17 cellular contexts compared by ENCODE assay signal in genomic region chr11:116473236-116473769, GRCh38.
DNase-seq lines count a peak whose midpoint lies in the region; TF ChIP-seq lines count a peak whose summit lies in the region.
"Had no signal": no experiment of that assay in that cellular context is flagged by ENCODE, and none has a peak within 500 bp of the region (broad histone marks: within the 10 kb centered on the region; RNA-seq: fewer than 3 reads in every experiment).

No MANE protein-coding gene starts in this region.

- no peak overlapping the region for H2BK15ac ChIP-seq in H9 (ENCODE audit: low read depth, low read length)

- H3K27ac Mint-ChIP-seq in H9, result no peak overlapping the region
- H3K27ac Mint-ChIP-seq in chondrocyte (ENCODE audit: unreplicated experiment), result peak overlapping the region; percentile 97
- H3K27ac Mint-ChIP-seq in nephron progenitor cell, result peak overlapping the region; percentile 93
- H3K27ac Mint-ChIP-seq: CD4-positive, alpha-beta T cell had no signal

- H4K91ac ChIP-seq in H9 (ENCODE audit: insufficient read length, low read depth, low read length), result no peak overlapping the region

- H3T11ph ChIP-seq in H9 (ENCODE audit: low read length), result no peak overlapping the region

- no peak overlapping the region for H4K5ac ChIP-seq in H9 (ENCODE audit: insufficient read length, low read depth, low read length)

- H3K36me3 ChIP-seq in transverse colon, result no peaks in the 10 kb centered on the region

- H4K8ac ChIP-seq in H9 (replicated peaks; ENCODE audit: insufficient read length, low read depth, low read length), result no peak overlapping the region

- no peak overlapping the region for H3K4me2 ChIP-seq in H9 (ENCODE audit: insufficient read depth, insufficient read length, low read length)

- no peak overlapping the region for H3K18ac ChIP-seq in H9 (ENCODE audit: insufficient read length, low read depth, low read length)

- H3K9me3 ChIP-seq in H9 (ENCODE audit: control insufficient read depth, low read depth, low read length) (no peaks in the 10 kb centered on the region), transverse colon (no peaks in the 10 kb centered on the region)

- H3K4me1 Mint-ChIP-seq in H9 (peaks cover 19 to 20% of the 10 kb centered on the region in 2 experiments), chondrocyte (ENCODE audit: low read depth) (peaks cover 25% of the 10 kb centered on the region), nephron progenitor cell (peaks cover 58% of the 10 kb centered on the region)

- H3K79me1 ChIP-seq in H9 (ENCODE audit: insufficient read depth, low read depth, low read length, poor library complexity, severe bottlenecking), result no peaks in the 10 kb centered on the region

- H3K56ac ChIP-seq in H9 (ENCODE audit: insufficient read length, low read depth, low read length), result no peak overlapping the region

- peak overlapping the region; percentile 29 for H2BK20ac ChIP-seq in H9 (ENCODE audit: low read depth, low read length, poor library complexity, severe bottlenecking)

- H3K14ac ChIP-seq in H9 (ENCODE audit: insufficient read depth, low read length), result no peak overlapping the region

- H3K9ac ChIP-seq in H9 (ENCODE audit: extremely low read depth, insufficient read length, low read length), result no peak overlapping the region

- H3K36me3 Mint-ChIP-seq in H9 (ENCODE audit: insufficient read depth in 1 of 3, low read depth in 3 of 3), result peaks cover 12 to 18% (median 13%) of the 10 kb centered on the region in 3 experiments
- H3K36me3 Mint-ChIP-seq in chondrocyte (ENCODE audit: low read depth), result peaks cover 1% of the 10 kb centered on the region
- peaks cover 6% of the 10 kb centered on the region for H3K36me3 Mint-ChIP-seq in nephron progenitor cell (ENCODE audit: low read depth)

- no peak overlapping the region for H2BK120ac ChIP-seq in H9 (ENCODE audit: low read depth, low read length, poor library complexity, severe bottlenecking)

- no peak for TF ChIP-seq POLR2A in transverse colon (IDR thresholded peaks at IDR 0.05)

- H3K4me3 Mint-ChIP-seq in H9, result no peak overlapping the region
- H3K4me3 Mint-ChIP-seq in chondrocyte (ENCODE audit: unreplicated experiment), result no peak overlapping the region
- no peak overlapping the region for H3K4me3 Mint-ChIP-seq in nephron progenitor cell
- H3K4me3 Mint-ChIP-seq: CD4-positive, alpha-beta T cell had no signal

- H3K23ac ChIP-seq in H9 (ENCODE audit: insufficient read length, low read depth, low read length), result no peak overlapping the region

- intact Hi-C loops in transverse colon (cut with DNase I; ENCODE audit: low total_unique reads), result no loop called here

- H3K4me1 ChIP-seq in H9 (ENCODE audit: insufficient read depth, low read length), result peaks cover 4% of the 10 kb centered on the region; the same call in 1 of the 2 replicates
- H3K4me1 ChIP-seq in transverse colon, result peaks cover 0 to 6% (median 4%) of the 10 kb centered on the region in 4 donors

- H2AK5ac ChIP-seq in H9 (ENCODE audit: insufficient read length, low read length), result no peak overlapping the region

- no peak for TF ChIP-seq CTCF in H9 (conservative IDR thresholded peaks at IDR 0.05)
- no peak for TF ChIP-seq CTCF in chondrocyte (IDR thresholded peaks at IDR 0.05)
- no peak for TF ChIP-seq CTCF in nephron progenitor cell (IDR thresholded peaks at IDR 0.05)
- TF ChIP-seq CTCF in transverse colon (IDR thresholded peaks at IDR 0.05), result no peak
- TF ChIP-seq CTCF in GM10266 (IDR thresholded peaks at IDR 0.05; ENCODE audit: control insufficient read depth, insufficient read depth, low read depth, missing control alignments), result no peak

- no peaks in the 10 kb centered on the region for H3K27me3 ChIP-seq in H9 (ENCODE audit: insufficient read depth, low read length)
- no peaks in the 10 kb centered on the region for H3K27me3 ChIP-seq in transverse colon

- H4K20me1 ChIP-seq in H9 (ENCODE audit: control insufficient read depth, insufficient read depth, insufficient read length), result no peaks in the 10 kb centered on the region

- TF ChIP-seq EP300 in transverse colon (IDR thresholded peaks at IDR 0.05; ENCODE audit: low read depth), result no peak

- H3K23me2 ChIP-seq in H9 (ENCODE audit: insufficient read length, low read depth, low read length, poor library complexity, severe bottlenecking), result no peaks in the 10 kb centered on the region

- no peak overlapping the region for H2BK12ac ChIP-seq in H9 (ENCODE audit: insufficient read length, low read depth, low read length)

- WGBS in H9 (ENCODE audit: extremely low coverage, insufficient read length, low lambda C conversion rate), result no CpG with 5 or more reads among the region's 1 CpG
- 42% methylated on average over 1 of the region's 1 CpG; no CpG with 5 or more reads in 1 of the 2 donors for WGBS in transverse colon (ENCODE audit: low coverage in 1 of 2), 2 donors

- H3K27ac ChIP-seq in H9 (ENCODE audit: insufficient read length, low read depth, low read length), result no peak overlapping the region
- H3K27ac ChIP-seq in transverse colon, result peak overlapping the region in 3 of 4 donors; percentile 33 to 65 (median 42)

- no peak overlapping the region for H2AFZ ChIP-seq in H9 (ENCODE audit: low read length)

- no peak overlapping the region for H3K4ac ChIP-seq in H9 (ENCODE audit: low read depth, low read length)

- peaks cover 13 to 21% of the 10 kb centered on the region in 2 experiments for H3K9me3 Mint-ChIP-seq in H9
- peaks cover 9% of the 10 kb centered on the region for H3K9me3 Mint-ChIP-seq in chondrocyte (ENCODE audit: low read depth)
- peaks cover 12% of the 10 kb centered on the region for H3K9me3 Mint-ChIP-seq in nephron progenitor cell

- in situ Hi-C loops in transverse colon (cut with MboI; ENCODE audit: low pct_ligation_motif_present in 1 of 4, low pct_unique_long_range_greater_than_20kb in 1 of 4, low sequenced_read_pairs in 3 of 4), result no loop called here

- no peaks in the 10 kb centered on the region for H3K79me2 ChIP-seq in H9 (ENCODE audit: insufficient read depth, low read length)

- no peak for DNase-seq in H9
- DNase-seq in chondrocyte (ENCODE audit: low spot score), result no peak
- DNase-seq in nephron progenitor cell, result no peak
- no peak for DNase-seq in transverse colon
- DNase-seq in GM10266 (ENCODE audit: extremely low spot score), result no peak
- DNase-seq in NCI-H510A treated with DMSO at 0.1 percent for 48 hours (lab: John Stamatoyannopoulos, UW), result no peak
- no peak for DNase-seq in midbrain (lab: John Stamatoyannopoulos, UW)
- DNase-seq: ACHN; CD4-positive, alpha-beta T cell; DND-41; GDM1; KBM-7; NCI-H1048; NCI-H146; NCI-H2081 treated with DMSO at 0.1 percent for 48 hours; NCI-H524 treated with DMSO at 0.1 percent for 48 hours; PC-3 had no signal

- H2BK5ac ChIP-seq in H9 (ENCODE audit: insufficient read length, low read length), result no peak overlapping the region

- no peak overlapping the region for H3K4me3 ChIP-seq in transverse colon

- H3K27me3 Mint-ChIP-seq in H9 (ENCODE audit: low read depth), result peaks cover 23% of the 10 kb centered on the region
- H3K27me3 Mint-ChIP-seq in chondrocyte (ENCODE audit: low read depth), result peaks cover 3% of the 10 kb centered on the region
- H3K27me3 Mint-ChIP-seq in nephron progenitor cell (ENCODE audit: low read depth, poor library complexity), result peaks cover 6% of the 10 kb centered on the region

Comparison
In these comparisons a context has a peak if more than half of its experiments do, and no peak if none do; other contexts are left out.
1. H3K27ac Mint-ChIP-seq: peak in chondrocyte (single experiment) and nephron progenitor cell (single experiment); none in H9 (0 of 3).